In the genomic region with DNA sequence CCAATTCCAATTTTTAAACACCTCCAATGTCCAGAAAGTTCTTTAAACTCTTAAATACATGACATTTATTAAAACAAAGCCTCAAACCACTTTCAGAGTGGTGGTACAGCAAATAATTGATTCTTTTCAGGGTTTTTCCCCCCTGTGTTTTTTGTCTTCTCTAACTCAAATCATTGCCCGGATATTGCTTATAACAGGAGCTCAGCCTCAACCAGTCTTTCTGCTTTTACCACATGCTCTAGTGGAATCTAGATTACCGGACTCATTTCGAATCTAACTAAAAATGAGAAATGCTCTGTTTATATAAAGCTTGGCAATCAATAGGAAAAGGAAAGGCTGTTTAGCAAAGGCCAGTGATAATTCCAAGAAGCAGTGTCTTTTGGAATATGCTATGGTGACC, we compare ENCODE assay signal across 17 cellular contexts.
DNase-seq lines count a peak whose midpoint lies in the region; ATAC-seq and TF ChIP-seq lines count a peak whose summit lies in the region.
"Had no signal": no experiment of that assay in that cellular context is flagged by ENCODE, and none has a peak within 500 bp of the region (broad histone marks: within the 10 kb centered on the region; RNA-seq: fewer than 3 reads in every experiment).

No MANE protein-coding gene starts in this region.

- H3K4me1 Mint-ChIP-seq in Calu3 (ENCODE audit: low read depth, unreplicated experiment) (peaks cover 77% of the 10 kb centered on the region), endothelial cell (ENCODE audit: unreplicated experiment) (peaks cover 76% of the 10 kb centered on the region)

- WGBS in trophoblast cell (ENCODE audit: extremely low coverage, insufficient coverage, insufficient read length) = no CpG with 5 or more reads among the region's 3 CpGs
- 19 to 47% methylated on average over 3 of the region's 3 CpGs for WGBS in aorta, 2 donors

- H3K9ac ChIP-seq in Loucy (ENCODE audit: low read depth, low read length, poor library complexity, severe bottlenecking) (peak overlapping the region; percentile 73), trophoblast cell (ENCODE audit: low read length) (no peak overlapping the region)

- no peaks in the 10 kb centered on the region for H4K20me1 ChIP-seq in Loucy (ENCODE audit: insufficient read depth, low read length, poor library complexity, severe bottlenecking)

- H3K4me1 ChIP-seq in Loucy (ENCODE audit: insufficient read depth, low read length, poor library complexity, severe bottlenecking) (peaks cover 56% of the 10 kb centered on the region), trophoblast cell (ENCODE audit: control insufficient read depth in 1 of 2, insufficient read depth in 2 of 2, low read length in 2 of 2) (peaks cover 17 to 20% of the 10 kb centered on the region in 2 experiments), aorta (ENCODE audit: control insufficient read depth in 1 of 2, insufficient read depth in 2 of 2, low read length in 2 of 2) (peaks cover 0 to 4% of the 10 kb centered on the region in 2 donors)

- H3K27me3 Mint-ChIP-seq in Calu3 (ENCODE audit: unreplicated experiment) (no peaks in the 10 kb centered on the region), endothelial cell (ENCODE audit: unreplicated experiment) (peaks cover 3% of the 10 kb centered on the region)
- H3K27me3 Mint-ChIP-seq: brain had no signal

- peak overlapping the region; percentile 31 for H3K27ac Mint-ChIP-seq in Calu3 (ENCODE audit: unreplicated experiment)
- peak overlapping the region; percentile 24 for H3K27ac Mint-ChIP-seq in endothelial cell (ENCODE audit: unreplicated experiment)
- H3K27ac Mint-ChIP-seq: T-helper 2 cell treated with Interferon-gamma antibody and Interleukin-4, amounts not matched to agents 5 μg/mL and 100 μg/mL, for 36 hours had no signal

- H3K23ac ChIP-seq in trophoblast cell (ENCODE audit: low read length) = no peak overlapping the region

- H3K36me3 Mint-ChIP-seq in Calu3 (ENCODE audit: insufficient read depth, unreplicated experiment) (peaks cover 5% of the 10 kb centered on the region), endothelial cell (ENCODE audit: low read depth, unreplicated experiment) (peaks cover 13% of the 10 kb centered on the region)
- H3K36me3 Mint-ChIP-seq: brain had no signal

- H4K12ac ChIP-seq in trophoblast cell (ENCODE audit: low read depth, low read length) = no peak overlapping the region

- H4K91ac ChIP-seq in trophoblast cell (ENCODE audit: low read depth, low read length) = no peak overlapping the region

- intact Hi-C loops in Calu3 (cut with micrococcal nuclease; ENCODE audit: unreplicated experiment) (loop anchor here (5.0 kb wide), 1 partner anchor 229 kb away; no protein-coding TSS in a partner anchor), aorta (cut with DNase I) (loop anchor here in 1 of 2 donors (5.0 kb wide), 1 partner anchor 71 kb away; no protein-coding TSS in a partner anchor)

- H2BK120ac ChIP-seq in trophoblast cell (ENCODE audit: insufficient read depth, low read length, poor library complexity) = no peak overlapping the region

- H3K9me3 ChIP-seq in Loucy (ENCODE audit: insufficient read depth, low read depth, low read length) (no peaks in the 10 kb centered on the region), trophoblast cell (ENCODE audit: insufficient read depth, low read depth, low read length) (peaks cover 1% of the 10 kb centered on the region), aorta (ENCODE audit: control insufficient read depth, low read length) (no peaks in the 10 kb centered on the region)
- H3K9me3 ChIP-seq: tibial artery had no signal

- H3K79me2 ChIP-seq in Loucy (ENCODE audit: insufficient read depth, low read length) (peaks cover 95% of the 10 kb centered on the region), trophoblast cell (ENCODE audit: control insufficient read depth, insufficient read depth, low read length, poor library complexity) (peaks cover 3% of the 10 kb centered on the region)

- CTCF ChIA-PET in Calu3 (lab: Charles Lee) = interaction anchor here (1.3 to 2.7 kb wide), 3 partner anchors 15 to 231 kb away, joined by 3 to 14 read pairs (median 3); no protein-coding TSS in a partner anchor

- no peaks in the 10 kb centered on the region for H3F3A ChIP-seq in Loucy (ENCODE audit: low read depth)

- BruUV-seq in Calu3 (replicated peaks; lab: Mats Ljungman, UMichigan) = no TSS peak

- H3K14ac ChIP-seq in trophoblast cell (ENCODE audit: low read length) = no peak overlapping the region

- no peak overlapping the region for H3K18ac ChIP-seq in trophoblast cell (ENCODE audit: low read length)

- no peak overlapping the region for H2BK5ac ChIP-seq in trophoblast cell (ENCODE audit: low read depth, low read length, poor library complexity)

- peak overlapping the region; percentile 15 for H3K4me3 Mint-ChIP-seq in Calu3 (ENCODE audit: low read depth, unreplicated experiment)
- no peak overlapping the region for H3K4me3 Mint-ChIP-seq in endothelial cell (ENCODE audit: unreplicated experiment)
- H3K4me3 Mint-ChIP-seq: T-helper 2 cell treated with Interferon-gamma antibody and Interleukin-4, amounts not matched to agents 5 μg/mL and 100 μg/mL, for 36 hours had no signal

- H3K36me3 ChIP-seq in Loucy (ENCODE audit: insufficient read depth, low read length) (peaks cover 19% of the 10 kb centered on the region; the same call in 1 of the 2 replicates), trophoblast cell (ENCODE audit: control insufficient read depth in 1 of 2, insufficient read depth in 2 of 2, low read length in 2 of 2) (no peaks in the 10 kb centered on the region), aorta (ENCODE audit: control insufficient read depth in 1 of 2, insufficient read depth in 2 of 2, low read length in 1 of 2) (no peaks in the 10 kb centered on the region)
- H3K36me3 ChIP-seq: tibial artery had no signal

- H3K9me2 ChIP-seq in Loucy (replicated peaks; ENCODE audit: low read depth, low read length) = no peaks in the 10 kb centered on the region

- no peak overlapping the region for H4K8ac ChIP-seq in trophoblast cell (ENCODE audit: low read depth, low read length)

- ATAC-seq in aorta (ENCODE audit: low FRiP score) (no peak), HG02870 (IDR thresholded peaks at IDR 0.05; ENCODE audit: unreplicated experiment) (no peak), GM21529 (IDR thresholded peaks at IDR 0.05; ENCODE audit: unreplicated experiment) (no peak)

- H2BK12ac ChIP-seq in trophoblast cell (ENCODE audit: low read length) = no peak overlapping the region

- H2AFZ ChIP-seq in Loucy (ENCODE audit: low read length) (no peak overlapping the region), trophoblast cell (ENCODE audit: insufficient read depth, low read length, poor library complexity) (no peak overlapping the region)

- H3K27me3 ChIP-seq in Loucy (ENCODE audit: insufficient read depth, low read length, poor library complexity, severe bottlenecking) (no peaks in the 10 kb centered on the region), trophoblast cell (ENCODE audit: insufficient read depth, low read length) (no peaks in the 10 kb centered on the region), aorta (ENCODE audit: control insufficient read depth in 1 of 2, insufficient read depth in 2 of 2, low read length in 1 of 2) (no peaks in the 10 kb centered on the region)
- H3K27me3 ChIP-seq: tibial artery had no signal

- no peak overlapping the region for H3K4ac ChIP-seq in trophoblast cell (ENCODE audit: low read depth, low read length)

- TF ChIP-seq CTCF in Calu3 (IDR thresholded peaks at IDR 0.05; ENCODE audit: unreplicated experiment) = no peak
- no peak for TF ChIP-seq CTCF in Loucy (conservative IDR thresholded peaks at IDR 0.05; ENCODE audit: low read length)
- no peak for TF ChIP-seq CTCF in endothelial cell (IDR thresholded peaks at IDR 0.05; ENCODE audit: unreplicated experiment)

- H3K79me1 ChIP-seq in trophoblast cell (ENCODE audit: low read length) = peaks cover 7% of the 10 kb centered on the region

- no peak overlapping the region for H2AK5ac ChIP-seq in trophoblast cell (ENCODE audit: low read length)

- H3K27ac ChIP-seq in trophoblast cell (ENCODE audit: low read depth, low read length) (peak overlapping the region; percentile 10), aorta (ENCODE audit: low read depth in 1 of 2, low read length in 2 of 2) (peak overlapping the region in 1 of 2 donors; percentile 59)

- H3K9me3 Mint-ChIP-seq in Calu3 (ENCODE audit: low read depth, unreplicated experiment) = no peaks in the 10 kb centered on the region
- no peaks in the 10 kb centered on the region for H3K9me3 Mint-ChIP-seq in endothelial cell (ENCODE audit: unreplicated experiment)
- H3K9me3 Mint-ChIP-seq: brain; T-helper 2 cell treated with Interferon-gamma antibody and Interleukin-4, amounts not matched to agents 5 μg/mL and 100 μg/mL, for 36 hours had no signal

- H3K4me2 ChIP-seq in Loucy (ENCODE audit: low read depth, low read length, poor library complexity, severe bottlenecking) = peak overlapping the region; percentile 76
- H3K4me2 ChIP-seq in trophoblast cell (ENCODE audit: low read length) = peak overlapping the region; percentile 28

- DNase-seq in Calu3 (no peak), endothelial cell (ENCODE audit: low spot score) (no peak), trophoblast cell (no peak), aorta (no peak), UCSD-AML1 (lab: John Stamatoyannopoulos, UW; ENCODE audit: unreplicated experiment) (no peak)
- DNase-seq: activated CD4-positive, alpha-beta T cell treated with anti-CD3 and anti-CD28 coated beads, Interleukin-2, amount 50 U/mL, for 1 hour; activated effector memory CD4-positive, alpha-beta T cell treated with anti-CD3 and anti-CD28 coated beads, Interleukin-2, amount 50 U/mL, for 16 hours; DMS53; effector memory CD4-positive, alpha-beta T cell; foreskin melanocyte; NCI-H2029; tibial artery had no signal

- H3K4me3 ChIP-seq in Loucy (ENCODE audit: low read length, poor library complexity, severe bottlenecking) (no peak overlapping the region), trophoblast cell (ENCODE audit: low read depth, low read length) (no peak overlapping the region), aorta (ENCODE audit: low read length in 2 of 2) (no peak overlapping the region)
- H3K4me3 ChIP-seq: tibial artery had no signal
